In the genomic region with DNA sequence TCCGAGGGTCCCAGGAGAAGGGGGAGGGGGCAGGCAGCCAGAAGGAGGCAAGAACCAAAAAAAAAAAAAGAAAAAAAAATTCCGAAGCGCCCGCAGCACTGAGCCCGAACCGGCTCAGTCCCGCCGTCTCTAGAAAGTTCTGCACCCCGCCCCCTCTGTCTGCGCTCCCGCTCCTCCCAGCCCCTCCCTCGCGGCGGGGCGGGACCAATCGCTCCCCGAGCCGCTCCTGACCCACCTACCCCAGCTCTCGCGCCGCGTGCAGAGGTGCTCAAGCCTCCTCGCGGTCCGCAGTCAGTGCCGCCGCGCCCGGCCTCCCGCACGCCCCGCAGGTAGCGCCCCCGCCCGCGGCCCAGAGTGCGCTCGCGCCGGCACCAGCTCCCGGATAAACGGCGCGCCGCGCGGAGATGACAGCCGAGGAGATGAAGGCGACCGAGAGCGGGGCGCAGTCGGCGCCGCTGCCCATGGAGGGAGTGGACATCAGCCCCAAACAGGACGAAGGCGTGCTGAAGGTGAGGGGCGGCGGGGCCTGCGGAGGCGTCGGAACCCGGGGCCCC, we compare ENCODE assay signal across 8 cellular contexts. TPM values are rescaled to one million over a fixed set of nuclear protein-coding genes. Genes with fewer than 3 reads are reported as not detected.
DNase-seq lines count a peak whose midpoint lies in the region; ATAC-seq, FAIRE-seq and TF ChIP-seq lines count a peak whose summit lies in the region.

A gene with protein sequence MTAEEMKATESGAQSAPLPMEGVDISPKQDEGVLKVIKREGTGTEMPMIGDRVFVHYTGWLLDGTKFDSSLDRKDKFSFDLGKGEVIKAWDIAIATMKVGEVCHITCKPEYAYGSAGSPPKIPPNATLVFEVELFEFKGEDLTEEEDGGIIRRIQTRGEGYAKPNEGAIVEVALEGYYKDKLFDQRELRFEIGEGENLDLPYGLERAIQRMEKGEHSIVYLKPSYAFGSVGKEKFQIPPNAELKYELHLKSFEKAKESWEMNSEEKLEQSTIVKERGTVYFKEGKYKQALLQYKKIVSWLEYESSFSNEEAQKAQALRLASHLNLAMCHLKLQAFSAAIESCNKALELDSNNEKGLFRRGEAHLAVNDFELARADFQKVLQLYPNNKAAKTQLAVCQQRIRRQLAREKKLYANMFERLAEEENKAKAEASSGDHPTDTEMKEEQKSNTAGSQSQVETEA (plus strand): TSS at position 235 of the 554 bp plus-strand sequence. CDS start 170 bp downstream, at position 405.

- POLR2A ChIA-PET in HepG2 (lab: Yijun Ruan, JAX) = no interaction called here

- 0 out of 2 replicates have a peak, but pooled peaks have one; percentile 9 for TF ChIP-seq RAD21 in HepG2 (CRISPR knock-in tag; IDR thresholded peaks at IDR 0.05)

- in situ Hi-C loops in HepG2 (cut with HindIII; ENCODE audit: extremely low pct_ligation_motif_present, low pct_unique_long_range_greater_than_20kb) = no loop called here

- CTCF ChIA-PET in HepG2 (lab: Yijun Ruan, JAX; ENCODE audit: low intra/inter-chr PET ratio, low total read pairs) = interaction anchor here (0.6 kb wide), 1 partner anchor 54 kb away, joined by 3 read pairs; no protein-coding TSS in a partner anchor

- BruUV-seq in HepG2 (replicated peaks; lab: Mats Ljungman, UMichigan) = no TSS peak

- peaks cover 10 to 47% (median 40%) of the 10 kb centered on the region in 11 experiments; a peak in 19 of 22 replicates for H4K20me1 ChIP-seq in BLaER1 treated with 17β-estradiol and CSF1 and Interleukin-3, amounts not matched to agents 10 nM and 100 nM
- 0 out of 2 replicates have a peak, but pooled peaks cover 4% of the 10 kb centered on the region for H4K20me1 ChIP-seq in HepG2 (ENCODE audit: insufficient read depth, low read length)

- H3K4me2 ChIP-seq in BLaER1 treated with 17β-estradiol and CSF1 and Interleukin-3, amounts not matched to agents 10 nM and 100 nM = peak within 1 kb of the TSS; percentile 78 to 100 (median 96)
- peak within 1 kb of the TSS; percentile 92 for H3K4me2 ChIP-seq in HepG2 (ENCODE audit: low read depth, low read length)

- peaks cover 21 to 39% (median 38%) of the 10 kb centered on the region in 10 experiments for H3K4me1 ChIP-seq in BLaER1 treated with 17β-estradiol and CSF1 and Interleukin-3, amounts not matched to agents 10 nM and 100 nM
- peaks cover 43% of the 10 kb centered on the region for H3K4me1 ChIP-seq in HepG2 (ENCODE audit: insufficient read depth, low read length)

- no peak within 1 kb of the TSS for H2AFZ ChIP-seq in HepG2 (ENCODE audit: low read length)

- ATAC-seq in HG03432 (IDR thresholded peaks at IDR 0.05; ENCODE audit: unreplicated experiment) = peak; percentile 80
- ATAC-seq in HepG2 = peak; percentile 78

- peaks cover 11 to 30% (median 26%) of the 10 kb centered on the region in 11 experiments; a peak in 21 of 22 replicates for H3K27me3 ChIP-seq in BLaER1 treated with 17β-estradiol and CSF1 and Interleukin-3, amounts not matched to agents 10 nM and 100 nM
- H3K27me3 ChIP-seq in HepG2 (ENCODE audit: control insufficient read depth in 1 of 2, insufficient read depth in 2 of 2, low read length in 2 of 2) = no peaks in the 10 kb centered on the region

- H3K27ac ChIP-seq in BLaER1 treated with 17β-estradiol and CSF1 and Interleukin-3, amounts not matched to agents 10 nM and 100 nM = peak within 1 kb of the TSS; percentile 41 to 85 (median 78)
- H3K27ac ChIP-seq in HepG2 (ENCODE audit: extremely low read length, insufficient read depth, low read length) = peak within 1 kb of the TSS; percentile 43

- no peaks in the 10 kb centered on the region for H3K9me3 ChIP-seq in BLaER1 treated with 17β-estradiol and CSF1 and Interleukin-3, amounts not matched to agents 10 nM and 100 nM (replicated peaks in 1 of 11)
- H3K9me3 ChIP-seq in HepG2 (ENCODE audit: low read length) = no peaks in the 10 kb centered on the region

- no peak for TF ChIP-seq CTCF in HepG2 (CRISPR knock-in tag; IDR thresholded peaks at IDR 0.05)

- intact Hi-C loops in HepG2 (cut with micrococcal nuclease; ENCODE audit: unreplicated experiment) = no loop called here

- peak; percentile 37 to 92; a peak in 2 of 4 replicates for TF ChIP-seq POLR2A in HepG2 (IDR thresholded peaks at IDR 0.05; ENCODE audit: insufficient read depth in 1 of 2, low read depth in 2 of 2, low read length in 2 of 2)

- peak in 1 of 2 experiments; percentile 36; a peak in 1 of 4 replicates for TF ChIP-seq EP300 in HepG2 (IDR thresholded peaks at IDR 0.05; ENCODE audit: low read depth in 2 of 2, low read length in 2 of 2)
- TF ChIP-seq EP300 in HepG2 (CRISPR knock-in tag; IDR thresholded peaks at IDR 0.05; ENCODE audit: borderline replicate concordance) = no peak

- peaks cover 25 to 36% (median 31%) of the 10 kb centered on the region in 11 experiments for H3K36me3 ChIP-seq in BLaER1 treated with 17β-estradiol and CSF1 and Interleukin-3, amounts not matched to agents 10 nM and 100 nM
- H3K36me3 ChIP-seq in HepG2 (replicated peaks in 1 of 2; ENCODE audit: control insufficient read depth in 1 of 2, insufficient read depth in 2 of 2, low read length in 2 of 2) = peaks cover 18 to 32% of the 10 kb centered on the region in 2 experiments

- peak; percentile 94 for DNase-seq in GM19238 (ENCODE audit: insufficient read length, low spot score)
- DNase-seq in NCI-H524 treated with DMSO at 0.1 percent for 48 hours (lab: John Stamatoyannopoulos, UW) = peak; percentile 15
- DNase-seq in activated CD4-positive, alpha-beta T cell treated with anti-CD3 and anti-CD28 coated beads, Interleukin-2, amount 50 U/mL, for 24 hours (ENCODE audit: low read depth in 1 of 2, low spot score in 1 of 2) = peak; percentile 77 to 79
- DNase-seq in dedifferentiated amniotic fluid mesenchymal stem cell (ENCODE audit: extremely low spot score) = peak; percentile 71
- peak; percentile 55 for DNase-seq in HepG2 (ENCODE audit: low spot score)
- DNase-seq in stimulated activated CD4-positive, alpha-beta T cell treated with anti-CD3 and anti-CD28 coated beads, Interleukin-4, amount 100 ng/mL, for 1 hour = peak; percentile 93

- peak within 1 kb of the TSS; percentile 78 to 93 (median 86) for H3K9ac ChIP-seq in BLaER1 treated with 17β-estradiol and CSF1 and Interleukin-3, amounts not matched to agents 10 nM and 100 nM
- H3K9ac ChIP-seq in HepG2 (ENCODE audit: insufficient read depth, low read depth, low read length) = peak within 1 kb of the TSS; percentile 80

- 3% methylated on average over 28 of the region's 63 CpGs for WGBS in HepG2 (ENCODE audit: low lambda C conversion rate)

- H3K4me3 ChIP-seq in BLaER1 treated with 17β-estradiol and CSF1 and Interleukin-3, amounts not matched to agents 10 nM and 100 nM = peak within 1 kb of the TSS; percentile 85 to 97 (median 92)
- peak within 1 kb of the TSS; percentile 61 to 81 (median 76) for H3K4me3 ChIP-seq in HepG2 (replicated peaks in 1 of 3; ENCODE audit: insufficient read depth in 1 of 3, low read depth in 2 of 3, low read length in 3 of 3)

- no peak for FAIRE-seq in HepG2 (lab: Jason Lieb, UNC)

- peaks cover 16% of the 10 kb centered on the region for H3K79me2 ChIP-seq in HepG2 (ENCODE audit: insufficient read depth, low read length)

TF ChIP-seq in HepG2, 621 proteins besides CTCF, POLR2A, EP300 and RAD21 (continues in another document):
- TF ChIP-seq ZNF17 (CRISPR knock-in tag; IDR thresholded peaks at IDR 0.05) = no peak
- peak; percentile 61 for TF ChIP-seq POLR2AphosphoS5 (IDR thresholded peaks at IDR 0.05; ENCODE audit: low read depth, low read length)
- TF ChIP-seq, protein P1, sequence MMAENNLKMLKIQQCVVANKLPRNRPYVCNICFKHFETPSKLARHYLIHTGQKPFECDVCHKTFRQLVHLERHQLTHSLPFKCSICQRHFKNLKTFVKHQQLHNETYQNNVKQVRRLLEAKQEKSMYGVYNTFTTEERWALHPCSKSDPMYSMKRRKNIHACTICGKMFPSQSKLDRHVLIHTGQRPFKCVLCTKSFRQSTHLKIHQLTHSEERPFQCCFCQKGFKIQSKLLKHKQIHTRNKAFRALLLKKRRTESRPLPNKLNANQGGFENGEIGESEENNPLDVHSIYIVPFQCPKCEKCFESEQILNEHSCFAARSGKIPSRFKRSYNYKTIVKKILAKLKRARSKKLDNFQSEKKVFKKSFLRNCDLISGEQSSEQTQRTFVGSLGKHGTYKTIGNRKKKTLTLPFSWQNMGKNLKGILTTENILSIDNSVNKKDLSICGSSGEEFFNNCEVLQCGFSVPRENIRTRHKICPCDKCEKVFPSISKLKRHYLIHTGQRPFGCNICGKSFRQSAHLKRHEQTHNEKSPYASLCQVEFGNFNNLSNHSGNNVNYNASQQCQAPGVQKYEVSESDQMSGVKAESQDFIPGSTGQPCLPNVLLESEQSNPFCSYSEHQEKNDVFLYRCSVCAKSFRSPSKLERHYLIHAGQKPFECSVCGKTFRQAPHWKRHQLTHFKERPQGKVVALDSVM (CRISPR knock-in tag; IDR thresholded peaks at IDR 0.05) = no peak
- TF ChIP-seq ZNF441 (CRISPR knock-in tag; IDR thresholded peaks at IDR 0.05; ENCODE audit: borderline replicate concordance) = peak; percentile 54; the same call in 1 of the 2 replicates

RNA-seq across cellular contexts. Expression of the gene that starts here (rescaled TPM):
- 66.1 and 76.3 TPM in 2 replicates for total RNA-seq in HepG2 (2016; rRNA removed; fragmentation: Illumina TruSeq; extraction: Trizol)
- 13.5 and 13.7 TPM in 2 replicates for total RNA-seq in HepG2 (2016; cell fraction: cytosol; rRNA removed; fragmentation: Illumina TruSeq; extraction: Trizol; ENCODE audit: low read depth)
- total RNA-seq in HepG2 (2016; cell fraction: insoluble cytoplasmic fraction; rRNA removed; fragmentation: Illumina TruSeq; extraction: Trizol) = 68.8 and 76.9 TPM in 2 replicates
- 26.7 and 27.9 TPM in 2 replicates for total RNA-seq in HepG2 (2016; cell fraction: membrane; rRNA removed; fragmentation: Illumina TruSeq; extraction: Trizol)
- total RNA-seq in HepG2 (2016; cell fraction: nucleus; rRNA removed; fragmentation: Illumina TruSeq; extraction: Trizol) = 36.1 and 39.5 TPM in 2 replicates
- 25.7 and 29.6 TPM in 2 replicates for polyA plus RNA-seq in HepG2 (2011; rRNA removed)
- polyA plus RNA-seq in HepG2 (2011; cell fraction: cytosol; rRNA removed) = 25.3 and 30.2 TPM in 2 replicates
- 27.1 and 32.0 TPM in 2 replicates for polyA plus RNA-seq in HepG2 (2011; cell fraction: nucleus; rRNA removed)
- polyA plus RNA-seq in HepG2 (2012) = 47.4 and 61.8 TPM in 2 replicates
- 10.6 TPM in 2 replicates for polyA plus RNA-seq in HepG2 (2016; cell fraction: cytosol; fragmentation: Illumina TruSeq; extraction: Trizol; ENCODE audit: low read depth)
- 78.0 and 86.0 TPM in 2 replicates for polyA plus RNA-seq in HepG2 (2016; cell fraction: insoluble cytoplasmic fraction; fragmentation: Illumina TruSeq; extraction: Trizol; ENCODE audit: low read depth)
- polyA plus RNA-seq in HepG2 (2016; cell fraction: membrane; fragmentation: Illumina TruSeq; extraction: Trizol; ENCODE audit: low read depth) = 15.7 and 16.7 TPM in 2 replicates
- 50.3 and 52.7 TPM in 2 replicates for polyA plus RNA-seq in HepG2 (2016; cell fraction: nucleus; fragmentation: Illumina TruSeq; extraction: Trizol; ENCODE audit: insufficient read depth, low read depth)
- 40.3 and 144 TPM in 2 replicates for polyA minus RNA-seq in HepG2 (2011; rRNA and poly(A)+ RNA removed; ENCODE audit: low replicate concordance)
- polyA minus RNA-seq in HepG2 (2011; cell fraction: cytosol; rRNA and poly(A)+ RNA removed) = 26.7 and 28.6 TPM in 2 replicates
- 30.3 and 49.1 TPM in 2 replicates for polyA minus RNA-seq in HepG2 (2011; cell fraction: nucleus; rRNA and poly(A)+ RNA removed)

Comparison
In these comparisons a context has a peak if more than half of its experiments do, and no peak if none do; other contexts are left out.
1. Peak in every context shown above with its lines: DNase-seq, ATAC-seq, H3K4me3 ChIP-seq and H3K27ac ChIP-seq.
2. DNase-seq: peak in every context shown above with its lines; median percentile 94 in GM19238; 93 in stimulated activated CD4-positive, alpha-beta T cell treated with anti-CD3 and anti-CD28 coated beads, Interleukin-4, amount 100 ng/mL, for 1 hour; 78 in activated CD4-positive, alpha-beta T cell treated with anti-CD3 and anti-CD28 coated beads, Interleukin-2, amount 50 U/mL, for 24 hours; 71 in dedifferentiated amniotic fluid mesenchymal stem cell; 55 in HepG2; 15 in NCI-H524 treated with DMSO at 0.1 percent for 48 hours.